ENCODE assay signal across 8 cellular contexts in the genomic region with DNA sequence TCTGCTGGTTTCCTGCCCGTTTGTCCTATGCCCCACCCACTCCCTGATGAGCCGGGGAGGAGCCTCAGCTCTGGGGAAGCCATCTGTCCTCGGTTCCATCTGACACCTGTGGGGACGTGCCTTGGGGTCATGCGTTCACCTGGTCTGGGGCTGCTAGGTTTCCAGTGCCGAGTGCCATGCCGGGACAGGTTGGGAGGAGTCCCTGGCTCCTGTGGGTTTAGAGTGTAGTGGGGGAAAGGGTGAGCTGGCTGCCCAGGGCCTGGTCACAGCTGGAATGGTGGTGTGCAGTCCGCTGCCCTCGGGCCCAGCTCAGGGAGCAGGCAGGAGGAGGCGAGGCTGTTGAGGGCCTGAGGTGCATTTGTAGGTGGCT. TPM values are rescaled to one million over a fixed set of nuclear protein-coding genes. Genes with fewer than 3 reads are reported as not detected.
DNase-seq lines count a peak whose midpoint lies in the region; TF ChIP-seq lines count a peak whose summit lies in the region.

No MANE protein-coding gene starts in this region.

- H3K4me1 Mint-ChIP-seq in T-helper 1 cell treated with Interleukin-12 subunit alpha and Interleukin-12 subunit beta and Interleukin-4 antibody, amounts not matched to agents 30 μg/mL and 1 μg/mL, for 36 hours (ENCODE audit: low read depth) = peaks cover 38% of the 10 kb centered on the region

- H3K9me3 Mint-ChIP-seq in T-helper 1 cell treated with Interleukin-12 subunit alpha and Interleukin-12 subunit beta and Interleukin-4 antibody, amounts not matched to agents 30 μg/mL and 1 μg/mL, for 36 hours = no peaks in the 10 kb centered on the region

- DNase-seq in T-helper 1 cell (no peak), Peyer's patch (peak in 2 of 3 donors; percentile 71), cerebellar cortex (ENCODE audit: low spot score) (peak; percentile 61), NCI-H526 treated with DMSO at 0.1 percent for 48 hours (lab: John Stamatoyannopoulos, UW) (no peak), NCI-H1930 (lab: John Stamatoyannopoulos, UW) (no peak), NCI-H187 treated with DMSO at 0.1 percent for 48 hours (lab: John Stamatoyannopoulos, UW) (no peak)

- peaks cover 10% of the 10 kb centered on the region for H3K36me3 Mint-ChIP-seq in T-helper 1 cell treated with Interleukin-12 subunit alpha and Interleukin-12 subunit beta and Interleukin-4 antibody, amounts not matched to agents 30 μg/mL and 1 μg/mL, for 36 hours (ENCODE audit: low read depth)

- peak overlapping the region; percentile 62 for H3K27ac Mint-ChIP-seq in T-helper 1 cell treated with Interleukin-12 subunit alpha and Interleukin-12 subunit beta and Interleukin-4 antibody, amounts not matched to agents 30 μg/mL and 1 μg/mL, for 36 hours

- H3K27me3 Mint-ChIP-seq in T-helper 1 cell treated with Interleukin-12 subunit alpha and Interleukin-12 subunit beta and Interleukin-4 antibody, amounts not matched to agents 30 μg/mL and 1 μg/mL, for 36 hours (ENCODE audit: low read depth) = no peaks in the 10 kb centered on the region

- no peak for TF ChIP-seq POLR2A in Peyer's patch (IDR thresholded peaks at IDR 0.05)

- no peak for TF ChIP-seq CTCF in Peyer's patch (IDR thresholded peaks at IDR 0.05)

- H3K4me3 Mint-ChIP-seq in T-helper 1 cell treated with Interleukin-12 subunit alpha and Interleukin-12 subunit beta and Interleukin-4 antibody, amounts not matched to agents 30 μg/mL and 1 μg/mL, for 36 hours = peak overlapping the region; percentile 98

- no peaks in the 10 kb centered on the region for H3K27me3 ChIP-seq in Peyer's patch
- H3K27me3 ChIP-seq in mucosa of rectum (ENCODE audit: control insufficient read depth in 2 of 2, insufficient read depth in 2 of 2, low read length in 2 of 2) = no peaks in the 10 kb centered on the region

- H3K27ac ChIP-seq in Peyer's patch (peak overlapping the region in 3 of 4 donors; percentile 38 to 66 (median 65)), mucosa of rectum (ENCODE audit: low read depth in 2 of 2, low read length in 2 of 2) (peak overlapping the region; percentile 11 to 41)

- H3K36me3 ChIP-seq in Peyer's patch (no peaks in the 10 kb centered on the region), mucosa of rectum (ENCODE audit: control insufficient read depth in 2 of 2, insufficient read depth in 2 of 2, low read length in 2 of 2) (no peaks in the 10 kb centered on the region)

- H3K9me3 ChIP-seq in Peyer's patch (no peaks in the 10 kb centered on the region), mucosa of rectum (ENCODE audit: control insufficient read depth in 2 of 2, low read length in 2 of 2) (no peaks in the 10 kb centered on the region)

- peak overlapping the region in 1 of 2 donors; percentile 68 for H3K9ac ChIP-seq in mucosa of rectum (ENCODE audit: low read depth in 1 of 2, low read length in 2 of 2)

- peak overlapping the region; percentile 61 to 91 (median 70) for H3K4me3 ChIP-seq in Peyer's patch
- H3K4me3 ChIP-seq in mucosa of rectum (ENCODE audit: low read length in 2 of 2) = peak overlapping the region; percentile 56 to 67

- H3K4me1 ChIP-seq in Peyer's patch = peaks cover 0 to 61% (median 13%) of the 10 kb centered on the region in 4 donors
- peaks cover 25 to 29% of the 10 kb centered on the region in 2 donors for H3K4me1 ChIP-seq in mucosa of rectum (ENCODE audit: control insufficient read depth in 2 of 2, insufficient read depth in 2 of 2, low read length in 2 of 2)

RNA-seq across cellular contexts. Expression of gene KDM4B, which starts 2.5 kb away (rescaled TPM):
- total RNA-seq in Peyer's patch = 10 to 100 TPM; 28.7 to 75.1 (median 46.1) TPM

Comparison
In these comparisons a context has a peak if more than half of its experiments do, and no peak if none do; other contexts are left out.
1. DNase-seq: peak in Peyer's patch (2 of 3) and cerebellar cortex (single experiment); none in T-helper 1 cell (0 of 5), NCI-H526 treated with DMSO at 0.1 percent for 48 hours (single experiment), NCI-H1930 (0 of 2) and NCI-H187 treated with DMSO at 0.1 percent for 48 hours (single experiment).